Comparison of ENCODE assay signal across 1 cellular context in genomic region chr17:82772026-82772425, GRCh38.
TF ChIP-seq lines count a peak whose summit lies in the region.

No MANE protein-coding gene starts in this region.

TF ChIP-seq in HepG2, 621 proteins besides CTCF, POLR2A, EP300 and RAD21 (continued from another document and continues in another):
- TF ChIP-seq, protein P1, sequence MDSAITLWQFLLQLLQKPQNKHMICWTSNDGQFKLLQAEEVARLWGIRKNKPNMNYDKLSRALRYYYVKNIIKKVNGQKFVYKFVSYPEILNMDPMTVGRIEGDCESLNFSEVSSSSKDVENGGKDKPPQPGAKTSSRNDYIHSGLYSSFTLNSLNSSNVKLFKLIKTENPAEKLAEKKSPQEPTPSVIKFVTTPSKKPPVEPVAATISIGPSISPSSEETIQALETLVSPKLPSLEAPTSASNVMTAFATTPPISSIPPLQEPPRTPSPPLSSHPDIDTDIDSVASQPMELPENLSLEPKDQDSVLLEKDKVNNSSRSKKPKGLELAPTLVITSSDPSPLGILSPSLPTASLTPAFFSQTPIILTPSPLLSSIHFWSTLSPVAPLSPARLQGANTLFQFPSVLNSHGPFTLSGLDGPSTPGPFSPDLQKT (CRISPR knock-in tag; IDR thresholded peaks at IDR 0.05; ENCODE audit: borderline replicate concordance) = no peak
- TF ChIP-seq TAF15 (IDR thresholded peaks at IDR 0.05; ENCODE audit: low read depth, low read length, poor library complexity, severe bottlenecking) (no peak), ZNF282 (IDR thresholded peaks at IDR 0.05; ENCODE audit: partially characterized antibody) (no peak), PAF1 (CRISPR knock-in tag; IDR thresholded peaks at IDR 0.05) (no peak), TFAP4 (IDR thresholded peaks at IDR 0.05; ENCODE audit: borderline replicate concordance, low read depth) (no peak), RCOR2 (CRISPR knock-in tag; IDR thresholded peaks at IDR 0.05) (0 out of 2 replicates have a peak, but pooled peaks have one; percentile 37), IRF2 (CRISPR knock-in tag; IDR thresholded peaks at IDR 0.05) (no peak), ZNF644 (CRISPR knock-in tag; IDR thresholded peaks at IDR 0.05; ENCODE audit: low read depth) (no peak), ZFP90 (CRISPR knock-in tag; IDR thresholded peaks at IDR 0.05; ENCODE audit: borderline replicate concordance) (no peak), ZNF350 (CRISPR knock-in tag; IDR thresholded peaks at IDR 0.05; ENCODE audit: borderline replicate concordance, low read depth) (no peak), MTF2 (CRISPR knock-in tag; IDR thresholded peaks at IDR 0.05; ENCODE audit: borderline replicate concordance) (no peak), ZNF816 (CRISPR knock-in tag; IDR thresholded peaks at IDR 0.05; ENCODE audit: borderline replicate concordance) (no peak), BHLHE40 (IDR thresholded peaks at IDR 0.05; ENCODE audit: low read length) (no peak), ATAD3A (CRISPR knock-in tag; IDR thresholded peaks at IDR 0.05) (no peak), SRSF9 (IDR thresholded peaks at IDR 0.05; ENCODE audit: borderline replicate concordance, insufficient read depth, low read depth, low read length, poor library complexity, severe bottlenecking) (no peak), ZNF629 (CRISPR knock-in tag; conservative IDR thresholded peaks at IDR 0.05) (no peak), FOXA1 (IDR thresholded peaks at IDR 0.05) (peak; percentile 60; the same call in 1 of the 2 replicates), FOXA1 (CRISPR knock-in tag; IDR thresholded peaks at IDR 0.05) (peak; percentile 92), TFE3 (CRISPR knock-in tag; IDR thresholded peaks at IDR 0.05) (no peak), CREB1 (IDR thresholded peaks at IDR 0.05) (no peak), CREB1 (CRISPR knock-in tag; IDR thresholded peaks at IDR 0.05) (no peak), MXD4 (CRISPR knock-in tag; IDR thresholded peaks at IDR 0.05) (no peak), TOE1 (CRISPR knock-in tag; IDR thresholded peaks at IDR 0.05) (no peak), ZNF484 (CRISPR knock-in tag; IDR thresholded peaks at IDR 0.05; ENCODE audit: borderline replicate concordance, low read depth) (no peak), NR2F6 (IDR thresholded peaks at IDR 0.05) (no peak), NR2F6 (CRISPR knock-in tag; IDR thresholded peaks at IDR 0.05) (no peak), MTA1 (CRISPR knock-in tag; IDR thresholded peaks at IDR 0.05; ENCODE audit: borderline replicate concordance) (no peak), HOXA7 (CRISPR knock-in tag; IDR thresholded peaks at IDR 0.05) (no peak), ZSCAN12 (CRISPR knock-in tag; IDR thresholded peaks at IDR 0.05) (no peak), GATA4 (IDR thresholded peaks at IDR 0.05; ENCODE audit: borderline replicate concordance, low read depth) (no peak), ZNF280B (CRISPR knock-in tag; IDR thresholded peaks at IDR 0.05; ENCODE audit: borderline replicate concordance) (no peak), FOXP1 (IDR thresholded peaks at IDR 0.05) (no peak), FOXP1 (CRISPR knock-in tag; IDR thresholded peaks at IDR 0.05) (peak; percentile 39; the same call in 1 of the 2 replicates), AHR (CRISPR knock-in tag; IDR thresholded peaks at IDR 0.05) (no peak), SP140L (CRISPR knock-in tag; IDR thresholded peaks at IDR 0.05; ENCODE audit: borderline replicate concordance) (no peak), PAWR (CRISPR knock-in tag; IDR thresholded peaks at IDR 0.05; ENCODE audit: borderline replicate concordance) (no peak), NFE2L1 (CRISPR knock-in tag; IDR thresholded peaks at IDR 0.05; ENCODE audit: borderline replicate concordance) (no peak), ZNF382 (CRISPR knock-in tag; IDR thresholded peaks at IDR 0.05; ENCODE audit: borderline replicate concordance) (no peak), SRSF4 (IDR thresholded peaks at IDR 0.05; ENCODE audit: low read depth, low read length, poor library complexity, severe bottlenecking) (no peak), ZNF878 (CRISPR knock-in tag; IDR thresholded peaks at IDR 0.05) (no peak), TEAD3 (CRISPR knock-in tag; optimal IDR thresholded peaks at IDR 0.05; ENCODE audit: borderline replicate concordance) (peak; percentile 40), HMG20A (CRISPR knock-in tag; IDR thresholded peaks at IDR 0.05; ENCODE audit: borderline replicate concordance) (no peak), FOXK2 (IDR thresholded peaks at IDR 0.05) (peak; percentile 58; the same call in 1 of the 2 replicates), ZNF782 (CRISPR knock-in tag; IDR thresholded peaks at IDR 0.05; ENCODE audit: borderline replicate concordance) (no peak), ZNF207 (IDR thresholded peaks at IDR 0.05; ENCODE audit: borderline replicate concordance) (no peak), ZFP41 (CRISPR knock-in tag; IDR thresholded peaks at IDR 0.05; ENCODE audit: borderline replicate concordance) (no peak), ZNF556 (CRISPR knock-in tag; IDR thresholded peaks at IDR 0.05; ENCODE audit: borderline replicate concordance) (no peak), ZNF724P (CRISPR knock-in tag; IDR thresholded peaks at IDR 0.05; ENCODE audit: borderline replicate concordance) (no peak), ZNF136 (CRISPR knock-in tag; IDR thresholded peaks at IDR 0.05; ENCODE audit: low read depth) (no peak), ZNF354B (CRISPR knock-in tag; IDR thresholded peaks at IDR 0.05) (no peak), ZNF468 (CRISPR knock-in tag; IDR thresholded peaks at IDR 0.05) (no peak)
- TF ChIP-seq, protein P2, sequence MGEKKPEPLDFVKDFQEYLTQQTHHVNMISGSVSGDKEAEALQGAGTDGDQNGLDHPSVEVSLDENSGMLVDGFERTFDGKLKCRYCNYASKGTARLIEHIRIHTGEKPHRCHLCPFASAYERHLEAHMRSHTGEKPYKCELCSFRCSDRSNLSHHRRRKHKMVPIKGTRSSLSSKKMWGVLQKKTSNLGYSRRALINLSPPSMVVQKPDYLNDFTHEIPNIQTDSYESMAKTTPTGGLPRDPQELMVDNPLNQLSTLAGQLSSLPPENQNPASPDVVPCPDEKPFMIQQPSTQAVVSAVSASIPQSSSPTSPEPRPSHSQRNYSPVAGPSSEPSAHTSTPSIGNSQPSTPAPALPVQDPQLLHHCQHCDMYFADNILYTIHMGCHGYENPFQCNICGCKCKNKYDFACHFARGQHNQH (CRISPR knock-in tag; IDR thresholded peaks at IDR 0.05) = no peak
- TF ChIP-seq, protein P3, sequence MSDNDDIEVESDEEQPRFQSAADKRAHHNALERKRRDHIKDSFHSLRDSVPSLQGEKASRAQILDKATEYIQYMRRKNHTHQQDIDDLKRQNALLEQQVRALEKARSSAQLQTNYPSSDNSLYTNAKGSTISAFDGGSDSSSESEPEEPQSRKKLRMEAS (IDR thresholded peaks at IDR 0.05) = no peak
- TF ChIP-seq, protein P4, sequence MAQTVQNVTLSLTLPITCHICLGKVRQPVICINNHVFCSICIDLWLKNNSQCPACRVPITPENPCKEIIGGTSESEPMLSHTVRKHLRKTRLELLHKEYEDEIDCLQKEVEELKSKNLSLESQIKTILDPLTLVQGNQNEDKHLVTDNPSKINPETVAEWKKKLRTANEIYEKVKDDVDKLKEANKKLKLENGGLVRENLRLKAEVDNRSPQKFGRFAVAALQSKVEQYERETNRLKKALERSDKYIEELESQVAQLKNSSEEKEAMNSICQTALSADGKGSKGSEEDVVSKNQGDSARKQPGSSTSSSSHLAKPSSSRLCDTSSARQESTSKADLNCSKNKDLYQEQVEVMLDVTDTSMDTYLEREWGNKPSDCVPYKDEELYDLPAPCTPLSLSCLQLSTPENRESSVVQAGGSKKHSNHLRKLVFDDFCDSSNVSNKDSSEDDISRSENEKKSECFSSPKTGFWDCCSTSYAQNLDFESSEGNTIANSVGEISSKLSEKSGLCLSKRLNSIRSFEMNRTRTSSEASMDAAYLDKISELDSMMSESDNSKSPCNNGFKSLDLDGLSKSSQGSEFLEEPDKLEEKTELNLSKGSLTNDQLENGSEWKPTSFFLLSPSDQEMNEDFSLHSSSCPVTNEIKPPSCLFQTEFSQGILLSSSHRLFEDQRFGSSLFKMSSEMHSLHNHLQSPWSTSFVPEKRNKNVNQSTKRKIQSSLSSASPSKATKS (CRISPR knock-in tag; IDR thresholded peaks at IDR 0.05) = no peak
- TF ChIP-seq, protein P5, sequence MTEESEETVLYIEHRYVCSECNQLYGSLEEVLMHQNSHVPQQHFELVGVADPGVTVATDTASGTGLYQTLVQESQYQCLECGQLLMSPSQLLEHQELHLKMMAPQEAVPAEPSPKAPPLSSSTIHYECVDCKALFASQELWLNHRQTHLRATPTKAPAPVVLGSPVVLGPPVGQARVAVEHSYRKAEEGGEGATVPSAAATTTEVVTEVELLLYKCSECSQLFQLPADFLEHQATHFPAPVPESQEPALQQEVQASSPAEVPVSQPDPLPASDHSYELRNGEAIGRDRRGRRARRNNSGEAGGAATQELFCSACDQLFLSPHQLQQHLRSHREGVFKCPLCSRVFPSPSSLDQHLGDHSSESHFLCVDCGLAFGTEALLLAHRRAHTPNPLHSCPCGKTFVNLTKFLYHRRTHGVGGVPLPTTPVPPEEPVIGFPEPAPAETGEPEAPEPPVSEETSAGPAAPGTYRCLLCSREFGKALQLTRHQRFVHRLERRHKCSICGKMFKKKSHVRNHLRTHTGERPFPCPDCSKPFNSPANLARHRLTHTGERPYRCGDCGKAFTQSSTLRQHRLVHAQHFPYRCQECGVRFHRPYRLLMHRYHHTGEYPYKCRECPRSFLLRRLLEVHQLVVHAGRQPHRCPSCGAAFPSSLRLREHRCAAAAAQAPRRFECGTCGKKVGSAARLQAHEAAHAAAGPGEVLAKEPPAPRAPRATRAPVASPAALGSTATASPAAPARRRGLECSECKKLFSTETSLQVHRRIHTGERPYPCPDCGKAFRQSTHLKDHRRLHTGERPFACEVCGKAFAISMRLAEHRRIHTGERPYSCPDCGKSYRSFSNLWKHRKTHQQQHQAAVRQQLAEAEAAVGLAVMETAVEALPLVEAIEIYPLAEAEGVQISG (CRISPR knock-in tag; IDR thresholded peaks at IDR 0.05) = peak; percentile 15; the same call in 1 of the 2 replicates
- TF ChIP-seq, protein P6, sequence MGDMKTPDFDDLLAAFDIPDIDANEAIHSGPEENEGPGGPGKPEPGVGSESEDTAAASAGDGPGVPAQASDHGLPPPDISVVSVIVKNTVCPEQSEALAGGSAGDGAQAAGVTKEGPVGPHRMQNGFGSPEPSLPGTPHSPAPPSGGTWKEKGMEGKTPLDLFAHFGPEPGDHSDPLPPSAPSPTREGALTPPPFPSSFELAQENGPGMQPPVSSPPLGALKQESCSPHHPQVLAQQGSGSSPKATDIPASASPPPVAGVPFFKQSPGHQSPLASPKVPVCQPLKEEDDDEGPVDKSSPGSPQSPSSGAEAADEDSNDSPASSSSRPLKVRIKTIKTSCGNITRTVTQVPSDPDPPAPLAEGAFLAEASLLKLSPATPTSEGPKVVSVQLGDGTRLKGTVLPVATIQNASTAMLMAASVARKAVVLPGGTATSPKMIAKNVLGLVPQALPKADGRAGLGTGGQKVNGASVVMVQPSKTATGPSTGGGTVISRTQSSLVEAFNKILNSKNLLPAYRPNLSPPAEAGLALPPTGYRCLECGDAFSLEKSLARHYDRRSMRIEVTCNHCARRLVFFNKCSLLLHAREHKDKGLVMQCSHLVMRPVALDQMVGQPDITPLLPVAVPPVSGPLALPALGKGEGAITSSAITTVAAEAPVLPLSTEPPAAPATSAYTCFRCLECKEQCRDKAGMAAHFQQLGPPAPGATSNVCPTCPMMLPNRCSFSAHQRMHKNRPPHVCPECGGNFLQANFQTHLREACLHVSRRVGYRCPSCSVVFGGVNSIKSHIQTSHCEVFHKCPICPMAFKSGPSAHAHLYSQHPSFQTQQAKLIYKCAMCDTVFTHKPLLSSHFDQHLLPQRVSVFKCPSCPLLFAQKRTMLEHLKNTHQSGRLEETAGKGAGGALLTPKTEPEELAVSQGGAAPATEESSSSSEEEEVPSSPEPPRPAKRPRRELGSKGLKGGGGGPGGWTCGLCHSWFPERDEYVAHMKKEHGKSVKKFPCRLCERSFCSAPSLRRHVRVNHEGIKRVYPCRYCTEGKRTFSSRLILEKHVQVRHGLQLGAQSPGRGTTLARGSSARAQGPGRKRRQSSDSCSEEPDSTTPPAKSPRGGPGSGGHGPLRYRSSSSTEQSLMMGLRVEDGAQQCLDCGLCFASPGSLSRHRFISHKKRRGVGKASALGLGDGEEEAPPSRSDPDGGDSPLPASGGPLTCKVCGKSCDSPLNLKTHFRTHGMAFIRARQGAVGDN (CRISPR knock-in tag; IDR thresholded peaks at IDR 0.05) = 0 out of 2 replicates have a peak, but pooled peaks have one; percentile 11
- TF ChIP-seq, protein P7, sequence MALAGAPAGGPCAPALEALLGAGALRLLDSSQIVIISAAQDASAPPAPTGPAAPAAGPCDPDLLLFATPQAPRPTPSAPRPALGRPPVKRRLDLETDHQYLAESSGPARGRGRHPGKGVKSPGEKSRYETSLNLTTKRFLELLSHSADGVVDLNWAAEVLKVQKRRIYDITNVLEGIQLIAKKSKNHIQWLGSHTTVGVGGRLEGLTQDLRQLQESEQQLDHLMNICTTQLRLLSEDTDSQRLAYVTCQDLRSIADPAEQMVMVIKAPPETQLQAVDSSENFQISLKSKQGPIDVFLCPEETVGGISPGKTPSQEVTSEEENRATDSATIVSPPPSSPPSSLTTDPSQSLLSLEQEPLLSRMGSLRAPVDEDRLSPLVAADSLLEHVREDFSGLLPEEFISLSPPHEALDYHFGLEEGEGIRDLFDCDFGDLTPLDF (CRISPR knock-in tag; IDR thresholded peaks at IDR 0.05) = no peak
